Comparison of ENCODE assay signal across 2 cellular contexts in the genomic region with DNA sequence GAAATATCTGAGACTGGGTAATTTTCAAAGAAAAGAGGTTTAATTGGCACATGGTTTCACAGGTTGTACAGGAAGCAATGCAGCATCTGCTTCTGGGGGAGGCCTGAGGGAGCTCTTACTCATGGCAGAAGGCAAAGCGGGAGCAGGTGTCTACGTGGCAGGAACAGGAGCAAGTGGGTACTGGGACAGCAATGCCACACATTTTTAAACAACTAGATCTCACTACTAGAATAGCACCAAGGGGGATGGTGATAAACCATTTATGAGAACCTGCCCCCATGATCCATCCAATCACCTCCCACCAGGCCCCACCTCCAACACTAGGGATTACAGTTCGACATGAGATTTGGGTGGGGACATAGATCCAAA.
TF ChIP-seq lines count a peak whose summit lies in the region.

No MANE protein-coding gene starts in this region.

TF ChIP-seq in SK-N-SH, 30 proteins besides CTCF, POLR2A, EP300 and RAD21 (continued from another document):
- TF ChIP-seq, protein P1, sequence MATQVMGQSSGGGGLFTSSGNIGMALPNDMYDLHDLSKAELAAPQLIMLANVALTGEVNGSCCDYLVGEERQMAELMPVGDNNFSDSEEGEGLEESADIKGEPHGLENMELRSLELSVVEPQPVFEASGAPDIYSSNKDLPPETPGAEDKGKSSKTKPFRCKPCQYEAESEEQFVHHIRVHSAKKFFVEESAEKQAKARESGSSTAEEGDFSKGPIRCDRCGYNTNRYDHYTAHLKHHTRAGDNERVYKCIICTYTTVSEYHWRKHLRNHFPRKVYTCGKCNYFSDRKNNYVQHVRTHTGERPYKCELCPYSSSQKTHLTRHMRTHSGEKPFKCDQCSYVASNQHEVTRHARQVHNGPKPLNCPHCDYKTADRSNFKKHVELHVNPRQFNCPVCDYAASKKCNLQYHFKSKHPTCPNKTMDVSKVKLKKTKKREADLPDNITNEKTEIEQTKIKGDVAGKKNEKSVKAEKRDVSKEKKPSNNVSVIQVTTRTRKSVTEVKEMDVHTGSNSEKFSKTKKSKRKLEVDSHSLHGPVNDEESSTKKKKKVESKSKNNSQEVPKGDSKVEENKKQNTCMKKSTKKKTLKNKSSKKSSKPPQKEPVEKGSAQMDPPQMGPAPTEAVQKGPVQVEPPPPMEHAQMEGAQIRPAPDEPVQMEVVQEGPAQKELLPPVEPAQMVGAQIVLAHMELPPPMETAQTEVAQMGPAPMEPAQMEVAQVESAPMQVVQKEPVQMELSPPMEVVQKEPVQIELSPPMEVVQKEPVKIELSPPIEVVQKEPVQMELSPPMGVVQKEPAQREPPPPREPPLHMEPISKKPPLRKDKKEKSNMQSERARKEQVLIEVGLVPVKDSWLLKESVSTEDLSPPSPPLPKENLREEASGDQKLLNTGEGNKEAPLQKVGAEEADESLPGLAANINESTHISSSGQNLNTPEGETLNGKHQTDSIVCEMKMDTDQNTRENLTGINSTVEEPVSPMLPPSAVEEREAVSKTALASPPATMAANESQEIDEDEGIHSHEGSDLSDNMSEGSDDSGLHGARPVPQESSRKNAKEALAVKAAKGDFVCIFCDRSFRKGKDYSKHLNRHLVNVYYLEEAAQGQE (IDR thresholded peaks at IDR 0.05; ENCODE audit: low read depth, low read length): no peak

TF ChIP-seq in SK-N-SH treated with all-trans-retinoic acid at 6 μM for 48 hours, 23 proteins besides CTCF, POLR2A, EP300 and RAD21 (continued from another document):
- TF ChIP-seq, protein P2, sequence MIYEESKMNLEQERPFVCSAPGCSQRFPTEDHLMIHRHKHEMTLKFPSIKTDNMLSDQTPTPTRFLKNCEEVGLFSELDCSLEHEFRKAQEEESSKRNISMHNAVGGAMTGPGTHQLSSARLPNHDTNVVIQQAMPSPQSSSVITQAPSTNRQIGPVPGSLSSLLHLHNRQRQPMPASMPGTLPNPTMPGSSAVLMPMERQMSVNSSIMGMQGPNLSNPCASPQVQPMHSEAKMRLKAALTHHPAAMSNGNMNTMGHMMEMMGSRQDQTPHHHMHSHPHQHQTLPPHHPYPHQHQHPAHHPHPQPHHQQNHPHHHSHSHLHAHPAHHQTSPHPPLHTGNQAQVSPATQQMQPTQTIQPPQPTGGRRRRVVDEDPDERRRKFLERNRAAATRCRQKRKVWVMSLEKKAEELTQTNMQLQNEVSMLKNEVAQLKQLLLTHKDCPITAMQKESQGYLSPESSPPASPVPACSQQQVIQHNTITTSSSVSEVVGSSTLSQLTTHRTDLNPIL (CRISPR knock-in tag; IDR thresholded peaks at IDR 0.05; ENCODE audit: low read depth): no peak
- TF ChIP-seq ESRRG (CRISPR knock-in tag; IDR thresholded peaks at IDR 0.05): no peak
- TF ChIP-seq, protein P3, sequence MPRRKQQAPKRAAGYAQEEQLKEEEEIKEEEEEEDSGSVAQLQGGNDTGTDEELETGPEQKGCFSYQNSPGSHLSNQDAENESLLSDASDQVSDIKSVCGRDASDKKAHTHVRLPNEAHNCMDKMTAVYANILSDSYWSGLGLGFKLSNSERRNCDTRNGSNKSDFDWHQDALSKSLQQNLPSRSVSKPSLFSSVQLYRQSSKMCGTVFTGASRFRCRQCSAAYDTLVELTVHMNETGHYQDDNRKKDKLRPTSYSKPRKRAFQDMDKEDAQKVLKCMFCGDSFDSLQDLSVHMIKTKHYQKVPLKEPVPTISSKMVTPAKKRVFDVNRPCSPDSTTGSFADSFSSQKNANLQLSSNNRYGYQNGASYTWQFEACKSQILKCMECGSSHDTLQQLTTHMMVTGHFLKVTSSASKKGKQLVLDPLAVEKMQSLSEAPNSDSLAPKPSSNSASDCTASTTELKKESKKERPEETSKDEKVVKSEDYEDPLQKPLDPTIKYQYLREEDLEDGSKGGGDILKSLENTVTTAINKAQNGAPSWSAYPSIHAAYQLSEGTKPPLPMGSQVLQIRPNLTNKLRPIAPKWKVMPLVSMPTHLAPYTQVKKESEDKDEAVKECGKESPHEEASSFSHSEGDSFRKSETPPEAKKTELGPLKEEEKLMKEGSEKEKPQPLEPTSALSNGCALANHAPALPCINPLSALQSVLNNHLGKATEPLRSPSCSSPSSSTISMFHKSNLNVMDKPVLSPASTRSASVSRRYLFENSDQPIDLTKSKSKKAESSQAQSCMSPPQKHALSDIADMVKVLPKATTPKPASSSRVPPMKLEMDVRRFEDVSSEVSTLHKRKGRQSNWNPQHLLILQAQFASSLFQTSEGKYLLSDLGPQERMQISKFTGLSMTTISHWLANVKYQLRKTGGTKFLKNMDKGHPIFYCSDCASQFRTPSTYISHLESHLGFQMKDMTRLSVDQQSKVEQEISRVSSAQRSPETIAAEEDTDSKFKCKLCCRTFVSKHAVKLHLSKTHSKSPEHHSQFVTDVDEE (CRISPR knock-in tag; IDR thresholded peaks at IDR 0.05): no peak
